Comparison of ENCODE assay signal across 8 cellular contexts in genomic region chr2:102226612-102227351, GRCh38. TPM values are rescaled to one million over a fixed set of nuclear protein-coding genes. Genes with fewer than 3 reads are reported as not detected.
A peak's percentile ranks its signal among the peaks of the same experiment; 100 is the strongest.
DNase-seq lines count a peak whose midpoint lies in the region; ATAC-seq and TF ChIP-seq lines count a peak whose summit lies in the region.

No MANE protein-coding gene starts in this region.

- H3K27ac ChIP-seq in esophagus squamous epithelium (peak overlapping the region; percentile 88 to 97 (median 94)), prostate gland (peak overlapping the region; percentile 88 to 94)

- TF ChIP-seq POLR2A in esophagus squamous epithelium (IDR thresholded peaks at IDR 0.05) = no peak
- TF ChIP-seq POLR2A in prostate gland (IDR thresholded peaks at IDR 0.05) = no peak

- 59 to 64% methylated on average over 6 of the region's 6 CpGs for WGBS in esophagus squamous epithelium, 2 donors
- WGBS in prostate gland = 52% methylated on average over 6 of the region's 6 CpGs

- H3K4me3 ChIP-seq in esophagus squamous epithelium (no peak overlapping the region), prostate gland (no peak overlapping the region)

- H3K4me3 Mint-ChIP-seq in Calu3 (ENCODE audit: low read depth, unreplicated experiment) = no peak overlapping the region

- peaks cover 22 to 62% (median 28%) of the 10 kb centered on the region in 3 donors for H3K4me1 ChIP-seq in esophagus squamous epithelium
- peaks cover 10% of the 10 kb centered on the region for H3K4me1 ChIP-seq in prostate gland (replicated peaks)

- H3K9me3 Mint-ChIP-seq in Calu3 (ENCODE audit: low read depth, unreplicated experiment) = no peaks in the 10 kb centered on the region

- H3K27me3 ChIP-seq in esophagus squamous epithelium = no peaks in the 10 kb centered on the region
- no peaks in the 10 kb centered on the region for H3K27me3 ChIP-seq in prostate gland (replicated peaks; ENCODE audit: insufficient read depth)

- intact Hi-C loops in Calu3 (cut with micrococcal nuclease; ENCODE audit: unreplicated experiment) (no loop called here), esophagus squamous epithelium (cut with DNase I) (no loop called here), prostate gland (cut with DNase I) (no loop called here)

- TF ChIP-seq CTCF in Calu3 (IDR thresholded peaks at IDR 0.05; ENCODE audit: unreplicated experiment) (no peak), esophagus squamous epithelium (IDR thresholded peaks at IDR 0.05) (no peak), prostate gland (IDR thresholded peaks at IDR 0.05) (no peak)

- no peaks in the 10 kb centered on the region for H3K9me3 ChIP-seq in esophagus squamous epithelium
- no peaks in the 10 kb centered on the region for H3K9me3 ChIP-seq in prostate gland

- BruUV-seq in Calu3 (replicated peaks; lab: Mats Ljungman, UMichigan) = no TSS peak

- CTCF ChIA-PET in Calu3 (lab: Charles Lee) = no interaction called here

- peaks cover 9% of the 10 kb centered on the region for H3K36me3 Mint-ChIP-seq in Calu3 (ENCODE audit: insufficient read depth, unreplicated experiment)

- H3K4me1 Mint-ChIP-seq in Calu3 (ENCODE audit: low read depth, unreplicated experiment) = peaks cover 31% of the 10 kb centered on the region

- ATAC-seq in GM21390 (IDR thresholded peaks at IDR 0.05; ENCODE audit: unreplicated experiment) = no peak
- ATAC-seq in GM19397 (IDR thresholded peaks at IDR 0.05; ENCODE audit: unreplicated experiment) = no peak
- ATAC-seq in HG03025 (IDR thresholded peaks at IDR 0.05; ENCODE audit: low FRiP score, unreplicated experiment) = no peak

- H3K27ac Mint-ChIP-seq in Calu3 (ENCODE audit: unreplicated experiment) = peak overlapping the region; percentile 98

- DNase-seq in Calu3 (no peak), SK-N-DZ (ENCODE audit: low spot score) (peak; percentile 27), esophagus squamous epithelium (lab: John Stamatoyannopoulos, UW) (no peak), prostate gland (ENCODE audit: low spot score) (peak; percentile 39)
- no peak for DNase-seq in stimulated activated naive CD4-positive, alpha-beta T cell treated with Interleukin-2 at 50 U/mL for 16 hours (lab: John Stamatoyannopoulos, UW)

- no peaks in the 10 kb centered on the region for H3K27me3 Mint-ChIP-seq in Calu3 (ENCODE audit: unreplicated experiment)

- H3K36me3 ChIP-seq in esophagus squamous epithelium (peaks cover 0 to 7% (median 0%) of the 10 kb centered on the region in 3 donors), prostate gland (no peaks in the 10 kb centered on the region)

RNA-seq across cellular contexts. Expression of gene IL1RL2, which starts 40.0 kb away (rescaled TPM):
- total RNA-seq in Calu3 (2022) = 0.68 and 0.73 TPM in 2 replicates
- not detected in 2 replicates for polyA plus RNA-seq in SK-N-DZ (2014; cell fraction: cytosol; rRNA removed)
- not detected in 2 replicates for polyA plus RNA-seq in SK-N-DZ (2014; cell fraction: nucleus; rRNA removed)
- 1 to 10 TPM; 2.5 to 6.7 (median 4.6) TPM for total RNA-seq in esophagus squamous epithelium
- 1 to 10 TPM; 1.4 to 3.8 TPM for total RNA-seq in prostate gland

Comparison
In these comparisons a context has a peak if more than half of its experiments do, and no peak if none do; other contexts are left out.
1. DNase-seq: peak in SK-N-DZ (single experiment) and prostate gland (single experiment); none in Calu3 (single experiment), esophagus squamous epithelium (single experiment) and stimulated activated naive CD4-positive, alpha-beta T cell treated with Interleukin-2 at 50 U/mL for 16 hours (single experiment).